16 cellular contexts compared by ENCODE assay signal in genomic region chr18:62081248-62081647, GRCh38.
DNase-seq lines count a peak whose midpoint lies in the region; ATAC-seq, FAIRE-seq and TF ChIP-seq lines count a peak whose summit lies in the region.
"Had no signal": no experiment of that assay in that cellular context is flagged by ENCODE, and none has a peak within 500 bp of the region (broad histone marks: within the 10 kb centered on the region; RNA-seq: fewer than 3 reads in every experiment).

No MANE protein-coding gene starts in this region.

- WGBS in K562 (ENCODE audit: insufficient coverage, low coverage, missing lambda C conversion rate): 100% methylated on average over 1 of the region's 1 CpG
- WGBS in HepG2 (ENCODE audit: low lambda C conversion rate): 100% methylated on average over 1 of the region's 1 CpG
- WGBS in small intestine, 3 donors: 92 to 97% (median 96%) methylated on average over 1 of the region's 1 CpG

- BruUV-seq in K562 (replicated peaks; lab: Mats Ljungman, UMichigan) (no TSS peak), HepG2 (replicated peaks; lab: Mats Ljungman, UMichigan) (no TSS peak)

- TF ChIP-seq EP300 in K562 (IDR thresholded peaks at IDR 0.05; ENCODE audit: low read length): no peak
- TF ChIP-seq EP300 in HepG2 (IDR thresholded peaks at IDR 0.05; ENCODE audit: low read depth in 2 of 2, low read length in 2 of 2): no peak
- no peak for TF ChIP-seq EP300 in HepG2 (CRISPR knock-in tag; IDR thresholded peaks at IDR 0.05; ENCODE audit: borderline replicate concordance)

- H3K9ac ChIP-seq in K562 (ENCODE audit: insufficient read depth in 1 of 2, low read depth in 2 of 2, low read length in 2 of 2): no peak overlapping the region
- no peak overlapping the region for H3K9ac ChIP-seq in HepG2 (ENCODE audit: insufficient read depth, low read depth, low read length)
- H3K9ac ChIP-seq: GM23248 had no signal

- H3K4me3 ChIP-seq in K562: no peak overlapping the region
- H3K4me3 ChIP-seq in HepG2 (replicated peaks in 1 of 3; ENCODE audit: insufficient read depth in 1 of 3, low read depth in 2 of 3, low read length in 3 of 3): no peak overlapping the region
- no peak overlapping the region for H3K4me3 ChIP-seq in small intestine (ENCODE audit: low read depth in 1 of 2, low read length in 2 of 2)
- H3K4me3 ChIP-seq: GM23248 had no signal

- H3K79me2 ChIP-seq in K562 (ENCODE audit: control insufficient read depth, insufficient read depth, low read length) (no peaks in the 10 kb centered on the region), HepG2 (ENCODE audit: insufficient read depth, low read length) (no peaks in the 10 kb centered on the region)

- H3K27ac Mint-ChIP-seq in stimulated activated naive CD8-positive, alpha-beta T cell treated with anti-CD3 and anti-CD28 coated beads, Interleukin-15, amount 100 ng/mL, for 72 hours: no peak overlapping the region
- H3K27ac Mint-ChIP-seq: B cell; CD4-positive, alpha-beta memory T cell had no signal

- H3K36me3 ChIP-seq in K562 (ENCODE audit: control insufficient read depth, insufficient read depth, low read length): no peaks in the 10 kb centered on the region
- no peaks in the 10 kb centered on the region for H3K36me3 ChIP-seq in HepG2 (replicated peaks in 1 of 2; ENCODE audit: control insufficient read depth in 1 of 2, insufficient read depth in 2 of 2, low read length in 2 of 2)
- peaks cover 0 to 5% of the 10 kb centered on the region in 2 donors for H3K36me3 ChIP-seq in small intestine (ENCODE audit: control insufficient read depth in 2 of 2, insufficient read depth in 2 of 2, low read length in 2 of 2)

- POLR2A ChIA-PET in K562 (lab: Yijun Ruan, JAX): interaction anchor here (0.8 kb wide), 1 partner anchor 8 kb away, joined by 3 read pairs; no protein-coding TSS in a partner anchor
- POLR2A ChIA-PET in HepG2 (lab: Yijun Ruan, JAX): no interaction called here

- intact Hi-C loops in K562 (cut with micrococcal nuclease) (no loop called here), HepG2 (cut with micrococcal nuclease; ENCODE audit: unreplicated experiment) (no loop called here)

- H2AFZ ChIP-seq in K562 (ENCODE audit: low read depth, low read length): no peak overlapping the region
- no peak overlapping the region for H2AFZ ChIP-seq in HepG2 (ENCODE audit: low read length)
- H2AFZ ChIP-seq: GM23248 had no signal

- H3K27ac ChIP-seq in K562 (ENCODE audit: extremely low read depth, low read depth, low read length) (no peak overlapping the region), HepG2 (ENCODE audit: extremely low read length, insufficient read depth, low read length) (no peak overlapping the region), small intestine (ENCODE audit: low read depth in 1 of 2, low read length in 1 of 2) (no peak overlapping the region)
- H3K27ac ChIP-seq: GM23248 had no signal

- ATAC-seq in stimulated activated naive CD8-positive, alpha-beta T cell treated with anti-CD3 and anti-CD28 coated beads, Interleukin-15, Interleukin-2, amounts not matched to agents 100 U/mL and 50 U/mL, for 24 hours: peak; percentile 68
- no peak for ATAC-seq in stimulated activated naive CD8-positive, alpha-beta T cell treated with anti-CD3 and anti-CD28 coated beads, Interleukin-15, amount 100 ng/mL, for 72 hours
- ATAC-seq in K562 (no peak), HepG2 (no peak), HG03460 (IDR thresholded peaks at IDR 0.05; ENCODE audit: unreplicated experiment) (no peak), HG03175 (IDR thresholded peaks at IDR 0.05; ENCODE audit: unreplicated experiment) (no peak)

- peak overlapping the region in 1 of 2 donors; percentile 6 for H3K4me3 Mint-ChIP-seq in stimulated activated naive CD8-positive, alpha-beta T cell treated with anti-CD3 and anti-CD28 coated beads, Interleukin-15, amount 100 ng/mL, for 72 hours
- H3K4me3 Mint-ChIP-seq: B cell; CD4-positive, alpha-beta memory T cell had no signal

- TF ChIP-seq POLR2A in K562 (conservative IDR thresholded peaks at IDR 0.05) (no peak), HepG2 (IDR thresholded peaks at IDR 0.05; ENCODE audit: insufficient read depth in 1 of 2, low read depth in 2 of 2, low read length in 2 of 2) (no peak)

- no peaks in the 10 kb centered on the region for H3K9me3 Mint-ChIP-seq in stimulated activated naive CD8-positive, alpha-beta T cell treated with anti-CD3 and anti-CD28 coated beads, Interleukin-15, amount 100 ng/mL, for 72 hours
- H3K9me3 Mint-ChIP-seq: CD4-positive, alpha-beta memory T cell had no signal

- FAIRE-seq in K562 (lab: Jason Lieb, UNC) (peak; percentile 6), HepG2 (lab: Jason Lieb, UNC) (no peak), small intestine (lab: Jason Lieb, UNC) (no peak)
- FAIRE-seq: HTR-8/SVneo had no signal

- no peak for TF ChIP-seq RAD21 in K562 (CRISPR knock-in tag; conservative IDR thresholded peaks at IDR 0.05 in 1 of 2, IDR thresholded peaks at IDR 0.05 in 1 of 2)
- TF ChIP-seq RAD21 in HepG2 (CRISPR knock-in tag; IDR thresholded peaks at IDR 0.05): no peak

- H3K27me3 Mint-ChIP-seq in stimulated activated naive CD8-positive, alpha-beta T cell treated with anti-CD3 and anti-CD28 coated beads, Interleukin-15, amount 100 ng/mL, for 72 hours: no peaks in the 10 kb centered on the region
- H3K27me3 Mint-ChIP-seq: B cell; CD4-positive, alpha-beta memory T cell had no signal

- H3K4me1 ChIP-seq in K562 (replicated peaks in 1 of 2; ENCODE audit: control insufficient read depth in 2 of 2, insufficient read depth in 2 of 2, low read length in 2 of 2): no peaks in the 10 kb centered on the region
- H3K4me1 ChIP-seq in HepG2 (ENCODE audit: insufficient read depth, low read length): 0 out of 2 replicates have a peak, but pooled peaks cover 9% of the 10 kb centered on the region
- no peaks in the 10 kb centered on the region for H3K4me1 ChIP-seq in small intestine (ENCODE audit: control insufficient read depth in 2 of 2, insufficient read depth in 1 of 2, low read depth in 1 of 2, low read length in 1 of 2)

- no peak for TF ChIP-seq CTCF in K562 (IDR thresholded peaks at IDR 0.05 in 2 of 3, conservative IDR thresholded peaks at IDR 0.05 in 1 of 3; ENCODE audit: insufficient read depth in 2 of 3, low read depth in 1 of 3, low read length in 3 of 3)
- TF ChIP-seq CTCF in HepG2 (CRISPR knock-in tag; IDR thresholded peaks at IDR 0.05): no peak

- peaks cover 23% of the 10 kb centered on the region for H3K4me1 Mint-ChIP-seq in stimulated activated naive CD8-positive, alpha-beta T cell treated with anti-CD3 and anti-CD28 coated beads, Interleukin-15, amount 100 ng/mL, for 72 hours
- H3K4me1 Mint-ChIP-seq: B cell; CD4-positive, alpha-beta memory T cell had no signal

- in situ Hi-C loops in K562 (cut with MboI) (no loop called here), HepG2 (cut with HindIII; ENCODE audit: extremely low pct_ligation_motif_present, low pct_unique_long_range_greater_than_20kb) (no loop called here)

- CTCF ChIA-PET in K562 (lab: Yijun Ruan, JAX; ENCODE audit: low intra/inter-chr PET ratio): no interaction called here
- CTCF ChIA-PET in HepG2 (lab: Yijun Ruan, JAX; ENCODE audit: low intra/inter-chr PET ratio, low total read pairs): no interaction called here

- H4K20me1 ChIP-seq in K562 (replicated peaks; ENCODE audit: control insufficient read depth, insufficient read depth, low read length) (no peaks in the 10 kb centered on the region), HepG2 (ENCODE audit: insufficient read depth, low read length) (no peaks in the 10 kb centered on the region)

- H3K27me3 ChIP-seq in K562 (ENCODE audit: control insufficient read depth in 2 of 2, insufficient read depth in 2 of 2, low read length in 2 of 2) (no peaks in the 10 kb centered on the region), HepG2 (ENCODE audit: control insufficient read depth in 1 of 2, insufficient read depth in 2 of 2, low read length in 2 of 2) (no peaks in the 10 kb centered on the region), small intestine (ENCODE audit: control insufficient read depth in 2 of 2, insufficient read depth in 2 of 2, low read length in 2 of 2) (no peaks in the 10 kb centered on the region)

- H3K9me3 ChIP-seq in K562 (replicated peaks; ENCODE audit: control insufficient read depth, insufficient read depth, low read depth, low read length) (no peaks in the 10 kb centered on the region), HepG2 (ENCODE audit: low read length) (no peaks in the 10 kb centered on the region), small intestine (ENCODE audit: control insufficient read depth, low read depth) (no peaks in the 10 kb centered on the region)

- H3K4me2 ChIP-seq in K562 (ENCODE audit: insufficient read depth, low read length): no peak overlapping the region
- H3K4me2 ChIP-seq in HepG2 (ENCODE audit: low read depth, low read length): no peak overlapping the region

- DNase-seq in stimulated activated naive CD8-positive, alpha-beta T cell treated with anti-CD3 and anti-CD28 coated beads, Interleukin-15, Interleukin-2, amounts not matched to agents 100 U/mL and 50 U/mL, for 24 hours: no peak
- DNase-seq in stimulated activated naive CD8-positive, alpha-beta T cell treated with anti-CD3 and anti-CD28 coated beads, Interleukin-15, amount 100 ng/mL, for 72 hours: no peak
- DNase-seq in K562 (ENCODE audit: extremely low read depth in 1 of 4, low spot score in 3 of 4): no peak
- no peak for DNase-seq in HepG2 (ENCODE audit: low spot score)
- DNase-seq in small intestine: peak; percentile 49
- DNase-seq in T-helper 9 cell: no peak
- DNase-seq: C1 segment of cervical spinal cord; CD4-positive, alpha-beta memory T cell; DMS153; GF-D8; GM23248; H7 had no signal

- no peaks in the 10 kb centered on the region for H3K9me1 ChIP-seq in K562 (ENCODE audit: control insufficient read depth, insufficient read depth, low read length)

TF ChIP-seq in K562, 482 proteins besides CTCF, POLR2A, EP300 and RAD21:
- peak; percentile 51; the same call in 1 of the 2 replicates for TF ChIP-seq ZNF316 (IDR thresholded peaks at IDR 0.05)
- no peak for TF ChIP-seq ZFPM2 (CRISPR knock-in tag; IDR thresholded peaks at IDR 0.05)
- TF ChIP-seq MAFG (tag; conservative IDR thresholded peaks at IDR 0.05): 0 out of 2 replicates have a peak, but pooled peaks have one; percentile 12
- peak; percentile 34; the same call in 1 of the 2 replicates for TF ChIP-seq C11orf30 (IDR thresholded peaks at IDR 0.05; ENCODE audit: low read depth)
TF ChIP-seq in K562: peak in this region for 3.

TF ChIP-seq in HepG2, 621 proteins besides CTCF, POLR2A, EP300 and RAD21 (continues in another document):
- TF ChIP-seq CSRNP1 (CRISPR knock-in tag; IDR thresholded peaks at IDR 0.05): no peak
